In genomic region chr2:25601711-25602332, GRCh38 we compare ENCODE assay signal across 7 cellular contexts.
DNase-seq lines count a peak whose midpoint lies in the region; ATAC-seq and TF ChIP-seq lines count a peak whose summit lies in the region.
"Not testable (repeated sequence)": the region's sequence is repeated elsewhere in the genome, so short reads cannot be mapped to it uniquely, and the experiment has no call there.

No MANE protein-coding gene starts in this region.

- H3F3A ChIP-seq in MM.1S (ENCODE audit: insufficient read depth, low read length): peaks cover 15% of the 10 kb centered on the region

- H3K4me3 ChIP-seq in MM.1S (ENCODE audit: low read length): not testable (repeated sequence)

- H3K4me3 Mint-ChIP-seq in stimulated activated effector memory CD8-positive, alpha-beta T cell treated with anti-CD3 and anti-CD28 coated beads, Interleukin-12 subunit alpha, Interleukin-12 subunit beta, amount 100 ng/mL, for 72 hours: not testable (repeated sequence)

- peaks cover 32% of the 10 kb centered on the region for H3K4me1 ChIP-seq in MM.1S (ENCODE audit: low read length)

- H3K36me3 ChIP-seq in MM.1S (replicated peaks; ENCODE audit: insufficient read depth, low read length): not testable (repeated sequence)

- H3K9me2 ChIP-seq in MM.1S (replicated peaks; ENCODE audit: insufficient read depth, low read length): not testable (repeated sequence)

- not testable (repeated sequence) for H2AFZ ChIP-seq in MM.1S (ENCODE audit: low read length)

- peak; percentile 62 for ATAC-seq in GM18907 (IDR thresholded peaks at IDR 0.05; ENCODE audit: unreplicated experiment)
- peak; percentile 57 for ATAC-seq in GM21786 (IDR thresholded peaks at IDR 0.05; ENCODE audit: unreplicated experiment)
- peak; percentile 60 for ATAC-seq in HG02870 (IDR thresholded peaks at IDR 0.05; ENCODE audit: unreplicated experiment)
- peak; percentile 54 to 73 for ATAC-seq in activated naive CD4-positive, alpha-beta T cell treated with anti-CD3 and anti-CD28 coated beads, Interleukin-2, amount 50 U/mL, for 72 hours
- ATAC-seq in stimulated activated effector memory CD8-positive, alpha-beta T cell treated with anti-CD3 and anti-CD28 coated beads, Interleukin-12 subunit alpha, Interleukin-12 subunit beta, amount 100 ng/mL, for 72 hours: peak; percentile 57

- H3K79me2 ChIP-seq in MM.1S (ENCODE audit: low read length): not testable (repeated sequence)

- not testable (repeated sequence) for H3K27ac Mint-ChIP-seq in activated naive CD4-positive, alpha-beta T cell treated with anti-CD3 and anti-CD28 coated beads, Interleukin-2, amount 50 U/mL, for 72 hours
- peak overlapping the region; percentile 26 for H3K27ac Mint-ChIP-seq in stimulated activated effector memory CD8-positive, alpha-beta T cell treated with anti-CD3 and anti-CD28 coated beads, Interleukin-12 subunit alpha, Interleukin-12 subunit beta, amount 100 ng/mL, for 72 hours

- not testable (repeated sequence) for H3K27me3 ChIP-seq in MM.1S (replicated peaks; ENCODE audit: insufficient read depth, low read length)

- H3K9me3 Mint-ChIP-seq in activated naive CD4-positive, alpha-beta T cell treated with anti-CD3 and anti-CD28 coated beads, Interleukin-2, amount 50 U/mL, for 72 hours; stimulated activated effector memory CD8-positive, alpha-beta T cell treated with anti-CD3 and anti-CD28 coated beads, Interleukin-12 subunit alpha, Interleukin-12 subunit beta, amount 100 ng/mL, for 72 hours: not testable (repeated sequence)

- peak overlapping the region; percentile 39; the same call in 1 of the 2 replicates for H3K27ac ChIP-seq in MM.1S (ENCODE audit: low read length)

- not testable (repeated sequence) for H3K9me3 ChIP-seq in MM.1S (replicated peaks; ENCODE audit: insufficient read depth, low read length)

- H3K4me1 Mint-ChIP-seq in stimulated activated effector memory CD8-positive, alpha-beta T cell treated with anti-CD3 and anti-CD28 coated beads, Interleukin-12 subunit alpha, Interleukin-12 subunit beta, amount 100 ng/mL, for 72 hours: peaks cover 24% of the 10 kb centered on the region

- not testable (repeated sequence) for H3K9ac ChIP-seq in MM.1S (ENCODE audit: low read length)

- DNase-seq in MM.1S; activated naive CD4-positive, alpha-beta T cell treated with anti-CD3 and anti-CD28 coated beads, Interleukin-2, amount 50 U/mL, for 72 hours (ENCODE audit: low spot score in 2 of 2); stimulated activated effector memory CD8-positive, alpha-beta T cell treated with anti-CD3 and anti-CD28 coated beads, Interleukin-12 subunit alpha, Interleukin-12 subunit beta, amount 100 ng/mL, for 72 hours (ENCODE audit: low spot score in 2 of 2): not testable (repeated sequence)
- peak; percentile 11 for DNase-seq in activated CD4-positive, alpha-beta T cell treated with anti-CD3 and anti-CD28 coated beads for 48 hours

- TF ChIP-seq CTCF in MM.1S (IDR thresholded peaks at IDR 0.05; ENCODE audit: low read length): not testable (repeated sequence)

- H3K36me3 Mint-ChIP-seq in activated naive CD4-positive, alpha-beta T cell treated with anti-CD3 and anti-CD28 coated beads, Interleukin-2, amount 50 U/mL, for 72 hours; stimulated activated effector memory CD8-positive, alpha-beta T cell treated with anti-CD3 and anti-CD28 coated beads, Interleukin-12 subunit alpha, Interleukin-12 subunit beta, amount 100 ng/mL, for 72 hours: not testable (repeated sequence)

- not testable (repeated sequence) for H4K20me1 ChIP-seq in MM.1S (ENCODE audit: insufficient read depth, low read length)

- H3K4me2 ChIP-seq in MM.1S (ENCODE audit: low read depth, low read length): not testable (repeated sequence)
